18 cellular contexts compared by ENCODE assay signal in the genomic region with DNA sequence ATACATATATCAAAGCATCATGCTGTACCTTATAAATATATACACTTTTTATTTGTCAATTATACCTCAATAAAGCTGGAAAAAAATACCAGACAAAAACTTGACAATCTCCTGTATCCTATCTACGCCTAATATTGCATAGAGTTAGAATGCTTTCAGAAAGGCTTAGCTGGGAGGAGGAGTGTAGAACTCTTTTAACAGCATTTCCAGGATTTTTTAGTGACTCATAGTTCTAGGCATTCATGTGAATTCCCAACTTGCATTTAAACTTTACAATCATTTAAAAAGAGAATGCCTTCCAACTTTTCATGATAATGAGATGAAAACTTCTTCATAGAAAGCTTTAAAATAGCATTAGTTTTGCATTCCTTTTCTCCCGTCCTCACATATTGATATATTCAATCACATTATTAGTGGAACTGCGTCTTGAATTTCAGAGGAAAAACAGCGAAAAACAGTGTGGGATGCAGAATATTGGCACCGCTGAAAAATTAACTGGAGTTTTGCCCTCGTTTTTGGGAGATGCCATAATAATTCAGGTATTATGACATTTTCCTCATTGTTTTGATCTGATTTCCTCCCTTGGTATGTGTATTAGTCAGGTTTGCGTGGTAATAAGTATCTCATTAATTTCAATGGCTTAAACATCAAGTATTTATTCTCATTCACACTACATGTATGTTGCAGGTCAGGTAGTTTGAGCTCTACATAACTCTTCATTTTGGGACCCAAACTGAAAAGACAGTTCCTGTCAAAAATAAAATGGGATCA.
DNase-seq lines count a peak whose midpoint lies in the region; ATAC-seq and TF ChIP-seq lines count a peak whose summit lies in the region.
"Had no signal": no experiment of that assay in that cellular context is flagged by ENCODE, and none has a peak within 500 bp of the region (broad histone marks: within the 10 kb centered on the region; RNA-seq: fewer than 3 reads in every experiment).

No MANE protein-coding gene starts in this region.

- H3K27ac ChIP-seq in SK-N-SH (ENCODE audit: low read depth in 2 of 2, low read length in 1 of 2), result no peak overlapping the region; a peak in 1 of 4 replicates
- H3K27ac ChIP-seq: body of pancreas, gastrocnemius medialis, uterus had no signal

- no peaks in the 10 kb centered on the region for H3K9me3 ChIP-seq in SK-N-SH
- H3K9me3 ChIP-seq: body of pancreas, gastrocnemius medialis, uterus had no signal

- TF ChIP-seq RAD21 in SK-N-SH (IDR thresholded peaks at IDR 0.05; ENCODE audit: low read length), result no peak

- 59% methylated on average over 7 of the region's 7 CpGs for WGBS in SK-N-SH (ENCODE audit: low lambda C conversion rate)

- H3K36me3 Mint-ChIP-seq in activated CD8-positive, alpha-beta T cell treated with anti-CD3 and anti-CD28 coated beads, Interleukin-2, amount 10 ng/mL, durations not matched to agents 7 days and 5 days (ENCODE audit: low read depth), result no peaks in the 10 kb centered on the region
- no peaks in the 10 kb centered on the region for H3K36me3 Mint-ChIP-seq in activated T-helper 1 cell treated with anti-CD3 and anti-CD28 coated beads, Interleukin-12 subunit alpha, Interleukin-12 subunit beta, Interleukin-2, Interleukin-4 antibody, amounts not matched to agents 30 ng/mL and 10 ng/mL and 1 ng/mL, durations not matched to agents 14 hours and 24 hours and 36 hours (ENCODE audit: low read depth)
- H3K36me3 Mint-ChIP-seq: mesothelial cell of epicardium had no signal

- H3K4me3 ChIP-seq in SK-N-SH (ENCODE audit: low read depth in 2 of 2, low read length in 1 of 2) (no peak overlapping the region), retinal pigment epithelial cell (ENCODE audit: low read length) (no peak overlapping the region)
- H3K4me3 ChIP-seq: body of pancreas, gastrocnemius medialis, uterus had no signal

- H3K27me3 ChIP-seq in SK-N-SH (ENCODE audit: insufficient read depth), result no peaks in the 10 kb centered on the region
- H3K27me3 ChIP-seq: body of pancreas, gastrocnemius medialis, uterus had no signal

- H3K4me2 ChIP-seq in SK-N-SH, result no peak overlapping the region

- no peak overlapping the region for H2AFZ ChIP-seq in SK-N-SH (ENCODE audit: low read depth)

- intact Hi-C loops in activated T-helper 1 cell treated with anti-CD3 and anti-CD28 coated beads, Interleukin-12 subunit alpha, Interleukin-12 subunit beta, Interleukin-2, Interleukin-4 antibody, amounts not matched to agents 30 ng/mL and 10 ng/mL and 1 ng/mL, durations not matched to agents 14 hours and 24 hours and 36 hours (cut with micrococcal nuclease), result no loop called here

- POLR2A ChIA-PET in SK-N-SH (lab: Yijun Ruan, JAX), result no interaction called here
- POLR2A ChIA-PET in activated CD8-positive, alpha-beta T cell treated with anti-CD3 and anti-CD28 coated beads, Interleukin-2, amount 10 ng/mL, durations not matched to agents 7 days and 5 days (lab: Charles Lee), result no interaction called here

- DNase-seq in ELR (ENCODE audit: low read depth) (peak; percentile 20), SK-N-SH (no peak), fibroblast of peridontal ligament (ENCODE audit: extremely low read depth) (peak; percentile 72), retinal pigment epithelial cell (ENCODE audit: low read depth) (peak; percentile 63), CD1c-positive myeloid dendritic cell (ENCODE audit: extremely low spot score) (no peak), NCI-H187 treated with DMSO at 0.1 percent for 48 hours (lab: John Stamatoyannopoulos, UW) (no peak)
- no peak for DNase-seq in activated CD8-positive, alpha-beta T cell treated with anti-CD3 and anti-CD28 coated beads, Interleukin-2, amount 10 ng/mL, durations not matched to agents 7 days and 5 days
- no peak for DNase-seq in activated T-helper 1 cell treated with anti-CD3 and anti-CD28 coated beads, Interleukin-12 subunit alpha, Interleukin-12 subunit beta, Interleukin-2, Interleukin-4 antibody, amounts not matched to agents 30 ng/mL and 10 ng/mL and 1 ng/mL, durations not matched to agents 14 hours and 24 hours and 36 hours (ENCODE audit: low spot score)
- DNase-seq: activated effector memory CD4-positive, alpha-beta T cell treated with Interleukin-2 at 50 U/mL for 16 hours; body of pancreas; C1 segment of cervical spinal cord; gastrocnemius medialis; MM.1S; NCI-H2081 treated with DMSO at 0.1 percent for 48 hours; occipital lobe; stimulated activated naive CD4-positive, alpha-beta T cell treated with Interleukin-2 at 50 U/mL for 16 hours; uterus had no signal

- ATAC-seq in activated CD8-positive, alpha-beta T cell treated with anti-CD3 and anti-CD28 coated beads, Interleukin-2, amount 10 ng/mL, durations not matched to agents 7 days and 5 days, result no peak
- ATAC-seq: body of pancreas, gastrocnemius medialis had no signal

- H3K9ac ChIP-seq in SK-N-SH, result no peak overlapping the region

- H3F3A ChIP-seq in SK-N-SH (replicated peaks; ENCODE audit: insufficient read depth), result no peaks in the 10 kb centered on the region

- no peaks in the 10 kb centered on the region for H3K27me3 Mint-ChIP-seq in activated CD8-positive, alpha-beta T cell treated with anti-CD3 and anti-CD28 coated beads, Interleukin-2, amount 10 ng/mL, durations not matched to agents 7 days and 5 days (ENCODE audit: low read depth)
- no peaks in the 10 kb centered on the region for H3K27me3 Mint-ChIP-seq in activated T-helper 1 cell treated with anti-CD3 and anti-CD28 coated beads, Interleukin-12 subunit alpha, Interleukin-12 subunit beta, Interleukin-2, Interleukin-4 antibody, amounts not matched to agents 30 ng/mL and 10 ng/mL and 1 ng/mL, durations not matched to agents 14 hours and 24 hours and 36 hours (ENCODE audit: insufficient read depth)

- no peaks in the 10 kb centered on the region for H3K9me3 Mint-ChIP-seq in activated CD8-positive, alpha-beta T cell treated with anti-CD3 and anti-CD28 coated beads, Interleukin-2, amount 10 ng/mL, durations not matched to agents 7 days and 5 days (ENCODE audit: insufficient read depth)
- H3K9me3 Mint-ChIP-seq in activated T-helper 1 cell treated with anti-CD3 and anti-CD28 coated beads, Interleukin-12 subunit alpha, Interleukin-12 subunit beta, Interleukin-2, Interleukin-4 antibody, amounts not matched to agents 30 ng/mL and 10 ng/mL and 1 ng/mL, durations not matched to agents 14 hours and 24 hours and 36 hours, result no peaks in the 10 kb centered on the region
- H3K9me3 Mint-ChIP-seq: mesothelial cell of epicardium had no signal

- no peaks in the 10 kb centered on the region for H4K20me1 ChIP-seq in SK-N-SH (ENCODE audit: insufficient read depth)

- no peaks in the 10 kb centered on the region; a peak in 1 of 4 replicates for H3K4me1 ChIP-seq in SK-N-SH (ENCODE audit: control insufficient read depth in 1 of 2, insufficient read depth in 2 of 2, low read depth in 1 of 2, low read length in 1 of 2)
- H3K4me1 ChIP-seq: body of pancreas, gastrocnemius medialis, uterus had no signal

- TF ChIP-seq EP300 in SK-N-SH (IDR thresholded peaks at IDR 0.05; ENCODE audit: borderline replicate concordance in 1 of 2, low read depth in 1 of 2, low read length in 1 of 2), result no peak

- CTCF ChIA-PET in SK-N-SH (lab: Yijun Ruan, JAX), result interaction anchor here (0.8 to 1.1 kb wide), 4 partner anchors 12 to 873 kb away, joined by 3 to 4 read pairs (median 3); no protein-coding TSS in a partner anchor
- CTCF ChIA-PET in activated CD8-positive, alpha-beta T cell treated with anti-CD3 and anti-CD28 coated beads, Interleukin-2, amount 10 ng/mL, durations not matched to agents 7 days and 5 days (lab: Charles Lee), result no interaction called here

- peaks cover 8% of the 10 kb centered on the region for H3K4me1 Mint-ChIP-seq in activated CD8-positive, alpha-beta T cell treated with anti-CD3 and anti-CD28 coated beads, Interleukin-2, amount 10 ng/mL, durations not matched to agents 7 days and 5 days (ENCODE audit: low read depth)
- no peaks in the 10 kb centered on the region for H3K4me1 Mint-ChIP-seq in activated T-helper 1 cell treated with anti-CD3 and anti-CD28 coated beads, Interleukin-12 subunit alpha, Interleukin-12 subunit beta, Interleukin-2, Interleukin-4 antibody, amounts not matched to agents 30 ng/mL and 10 ng/mL and 1 ng/mL, durations not matched to agents 14 hours and 24 hours and 36 hours (ENCODE audit: low read depth)

- no peaks in the 10 kb centered on the region for H3K36me3 ChIP-seq in SK-N-SH (replicated peaks in 1 of 2; ENCODE audit: control insufficient read depth in 1 of 2, insufficient read depth in 2 of 2, low read length in 1 of 2)
- H3K36me3 ChIP-seq: gastrocnemius medialis, uterus had no signal

- no peaks in the 10 kb centered on the region for H3K9me2 ChIP-seq in SK-N-SH

- no peak overlapping the region for H3K27ac Mint-ChIP-seq in activated CD8-positive, alpha-beta T cell treated with anti-CD3 and anti-CD28 coated beads, Interleukin-2, amount 10 ng/mL, durations not matched to agents 7 days and 5 days
- no peak overlapping the region for H3K27ac Mint-ChIP-seq in activated T-helper 1 cell treated with anti-CD3 and anti-CD28 coated beads, Interleukin-12 subunit alpha, Interleukin-12 subunit beta, Interleukin-2, Interleukin-4 antibody, amounts not matched to agents 30 ng/mL and 10 ng/mL and 1 ng/mL, durations not matched to agents 14 hours and 24 hours and 36 hours
- H3K27ac Mint-ChIP-seq: mesothelial cell of epicardium had no signal

- no peaks in the 10 kb centered on the region for H3K79me2 ChIP-seq in SK-N-SH (ENCODE audit: insufficient read depth)

- TF ChIP-seq CTCF in SK-N-SH (IDR thresholded peaks at IDR 0.05) (no peak), retinal pigment epithelial cell (conservative IDR thresholded peaks at IDR 0.05; ENCODE audit: low read depth, low read length) (no peak)

- H3K4me3 Mint-ChIP-seq in activated CD8-positive, alpha-beta T cell treated with anti-CD3 and anti-CD28 coated beads, Interleukin-2, amount 10 ng/mL, durations not matched to agents 7 days and 5 days, result no peak overlapping the region
- H3K4me3 Mint-ChIP-seq in activated T-helper 1 cell treated with anti-CD3 and anti-CD28 coated beads, Interleukin-12 subunit alpha, Interleukin-12 subunit beta, Interleukin-2, Interleukin-4 antibody, amounts not matched to agents 30 ng/mL and 10 ng/mL and 1 ng/mL, durations not matched to agents 14 hours and 24 hours and 36 hours, result no peak overlapping the region
- H3K4me3 Mint-ChIP-seq: mesothelial cell of epicardium had no signal

TF ChIP-seq in SK-N-SH, 30 proteins besides CTCF, POLR2A, EP300 and RAD21:
- TF ChIP-seq FOSL2 (IDR thresholded peaks at IDR 0.05; ENCODE audit: borderline replicate concordance, low read depth) (peak; percentile 20; the same call in 1 of the 2 replicates), GATA2 (CRISPR knock-in tag; IDR thresholded peaks at IDR 0.05) (no peak)

Comparison
In these comparisons a context has a peak if more than half of its experiments do, and no peak if none do; other contexts are left out.
1. DNase-seq: peak in ELR (single experiment), fibroblast of peridontal ligament (single experiment) and retinal pigment epithelial cell (single experiment); none in SK-N-SH (single experiment), activated CD8-positive, alpha-beta T cell treated with anti-CD3 and anti-CD28 coated beads, Interleukin-2, amount 10 ng/mL, durations not matched to agents 7 days and 5 days (single experiment), CD1c-positive myeloid dendritic cell (single experiment), NCI-H187 treated with DMSO at 0.1 percent for 48 hours (single experiment) and activated T-helper 1 cell treated with anti-CD3 and anti-CD28 coated beads, Interleukin-12 subunit alpha, Interleukin-12 subunit beta, Interleukin-2, Interleukin-4 antibody, amounts not matched to agents 30 ng/mL and 10 ng/mL and 1 ng/mL, durations not matched to agents 14 hours and 24 hours and 36 hours (single experiment).